ENCODE assay signal across 7 cellular contexts in genomic region chr3:157513585-157513984, GRCh38.
"Had no signal": no experiment of that assay in that cellular context is flagged by ENCODE, and none has a peak within 500 bp of the region (broad histone marks: within the 10 kb centered on the region; RNA-seq: fewer than 3 reads in every experiment).

No MANE protein-coding gene starts in this region.

- ATAC-seq: GM12878 had no signal

- H3K4me3 ChIP-seq: GM12878 had no signal

- FAIRE-seq: GM12878, GM12891, GM12892, GM18507, GM19239 had no signal

- DNase-seq: GDM1, GF-D8 had no signal
